ENCODE assay signal across 8 cellular contexts in genomic region chr3:141223673-141224166, GRCh38.
"Had no signal": no experiment of that assay in that cellular context is flagged by ENCODE, and none has a peak within 500 bp of the region (broad histone marks: within the 10 kb centered on the region; RNA-seq: fewer than 3 reads in every experiment).

No MANE protein-coding gene starts in this region.

- H3K4me3 Mint-ChIP-seq: GM23338, H9, IgD-negative memory B cell had no signal

- ATAC-seq: GM23338 had no signal

- H3K4me3 ChIP-seq: GM23338 had no signal

- H2AFZ ChIP-seq: GM23338 had no signal

- FAIRE-seq: H1, H54 had no signal

- H3K27ac Mint-ChIP-seq: GM23338, H9, IgD-negative memory B cell had no signal

- H3K4me1 Mint-ChIP-seq: IgD-negative memory B cell had no signal

- H3K4me2 ChIP-seq: GM23338 had no signal

- H3K27ac ChIP-seq: HL-60 had no signal

- H3K36me3 Mint-ChIP-seq: IgD-negative memory B cell had no signal

- DNase-seq: H9, HCEC 1CT, KG1 had no signal
